ENCODE assay signal across 1 cellular context in the genomic region with DNA sequence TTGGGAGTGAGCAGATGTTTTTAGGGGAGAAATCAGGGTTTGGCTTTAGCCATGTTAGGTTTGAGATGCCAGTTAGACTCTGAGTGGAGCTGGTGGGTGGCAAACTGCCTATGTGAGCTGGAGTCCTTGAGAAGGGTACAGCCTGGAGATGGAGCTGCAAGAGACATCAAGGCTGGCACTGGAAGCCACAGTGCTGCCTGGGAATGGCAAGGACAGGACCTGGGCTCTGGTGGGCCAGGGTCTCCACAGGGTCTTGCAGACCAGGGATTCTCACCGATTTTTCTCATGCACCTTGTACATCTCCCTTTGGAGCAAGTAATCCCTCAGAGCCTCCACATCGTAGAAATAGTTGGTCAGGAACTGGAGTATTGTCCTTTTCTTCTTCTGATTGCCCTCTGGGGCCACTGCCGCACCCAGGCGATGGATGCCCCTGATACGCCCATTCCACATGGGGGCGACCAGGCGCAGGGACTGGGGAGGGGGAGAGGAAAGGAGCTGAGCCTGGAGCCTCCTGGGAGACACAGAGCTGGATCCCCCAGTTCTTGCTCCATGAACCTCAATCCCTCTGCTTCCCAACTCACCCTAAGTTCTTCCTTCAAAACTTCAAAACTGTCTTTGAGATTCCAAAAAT.
TF ChIP-seq lines count a peak whose summit lies in the region.

No MANE protein-coding gene starts in this region.

TF ChIP-seq in HEK293T, 16 proteins besides CTCF, POLR2A, EP300 and RAD21 (continued from another document):
- TF ChIP-seq, protein P1, sequence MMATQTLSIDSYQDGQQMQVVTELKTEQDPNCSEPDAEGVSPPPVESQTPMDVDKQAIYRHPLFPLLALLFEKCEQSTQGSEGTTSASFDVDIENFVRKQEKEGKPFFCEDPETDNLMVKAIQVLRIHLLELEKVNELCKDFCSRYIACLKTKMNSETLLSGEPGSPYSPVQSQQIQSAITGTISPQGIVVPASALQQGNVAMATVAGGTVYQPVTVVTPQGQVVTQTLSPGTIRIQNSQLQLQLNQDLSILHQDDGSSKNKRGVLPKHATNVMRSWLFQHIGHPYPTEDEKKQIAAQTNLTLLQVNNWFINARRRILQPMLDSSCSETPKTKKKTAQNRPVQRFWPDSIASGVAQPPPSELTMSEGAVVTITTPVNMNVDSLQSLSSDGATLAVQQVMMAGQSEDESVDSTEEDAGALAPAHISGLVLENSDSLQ (IDR thresholded peaks at IDR 0.05) = no peak
- TF ChIP-seq LEF1 (IDR thresholded peaks at IDR 0.05; ENCODE audit: borderline replicate concordance) = no peak
- TF ChIP-seq ARNT (IDR thresholded peaks at IDR 0.05) = no peak
- no peak for TF ChIP-seq FOXM1 (IDR thresholded peaks at IDR 0.05; ENCODE audit: borderline replicate concordance)
- no peak for TF ChIP-seq NFRKB (IDR thresholded peaks at IDR 0.05)
